ENCODE assay signal across 16 cellular contexts in genomic region chr14:68585690-68586089, GRCh38.
DNase-seq lines count a peak whose midpoint lies in the region; ATAC-seq and TF ChIP-seq lines count a peak whose summit lies in the region.
"Had no signal": no experiment of that assay in that cellular context is flagged by ENCODE, and none has a peak within 500 bp of the region (broad histone marks: within the 10 kb centered on the region; RNA-seq: fewer than 3 reads in every experiment).

No MANE protein-coding gene starts in this region.

- H3K4me1 ChIP-seq in Caco-2 (peaks cover 29% of the 10 kb centered on the region), gastroesophageal sphincter (peaks cover 5 to 69% (median 29%) of the 10 kb centered on the region in 3 donors), sigmoid colon (peaks cover 0 to 58% (median 55%) of the 10 kb centered on the region in 4 donors), upper lobe of right lung (peaks cover 24% of the 10 kb centered on the region)
- H3K4me1 ChIP-seq: right lobe of liver had no signal

- POLR2A ChIA-PET in Caco-2 (lab: Charles Lee), result no interaction called here

- H3K9me3 ChIP-seq in Caco-2, result no peaks in the 10 kb centered on the region
- no peaks in the 10 kb centered on the region for H3K9me3 ChIP-seq in gastroesophageal sphincter
- no peaks in the 10 kb centered on the region for H3K9me3 ChIP-seq in sigmoid colon
- no peaks in the 10 kb centered on the region for H3K9me3 ChIP-seq in upper lobe of right lung
- H3K9me3 ChIP-seq: right lobe of liver had no signal

- H3K27me3 Mint-ChIP-seq in Caco-2 (ENCODE audit: insufficient read depth, unreplicated experiment), result no peaks in the 10 kb centered on the region
- H3K27me3 Mint-ChIP-seq: CD8-positive, alpha-beta memory T cell had no signal

- TF ChIP-seq POLR2A in gastroesophageal sphincter (IDR thresholded peaks at IDR 0.05) (no peak), sigmoid colon (IDR thresholded peaks at IDR 0.05) (no peak)

- H3K27ac ChIP-seq in gastroesophageal sphincter (peak overlapping the region in 3 of 4 donors; percentile 71 to 81 (median 79)), sigmoid colon (peak overlapping the region; percentile 64 to 92 (median 89)), upper lobe of right lung (no peak overlapping the region)
- H3K27ac ChIP-seq: right lobe of liver had no signal

- CTCF ChIA-PET in Caco-2 (lab: Charles Lee), result no interaction called here

- H3K9me3 Mint-ChIP-seq in Caco-2 (ENCODE audit: unreplicated experiment), result no peaks in the 10 kb centered on the region

- no peaks in the 10 kb centered on the region for H3K36me3 Mint-ChIP-seq in Caco-2 (ENCODE audit: insufficient read depth, unreplicated experiment)

- 0 to 38% methylated on average over 1 to 14 of the region's 16 CpGs for WGBS in gastroesophageal sphincter (ENCODE audit: low coverage in 1 of 2), 2 donors
- WGBS in sigmoid colon, 2 donors, result 74 to 86% methylated on average over 16 of the region's 16 CpGs

- H3K36me3 ChIP-seq in Caco-2 (ENCODE audit: control insufficient read depth, insufficient read depth, low read length) (no peaks in the 10 kb centered on the region), gastroesophageal sphincter (no peaks in the 10 kb centered on the region), sigmoid colon (no peaks in the 10 kb centered on the region), upper lobe of right lung (no peaks in the 10 kb centered on the region)
- H3K36me3 ChIP-seq: right lobe of liver had no signal

- H3K4me3 ChIP-seq in Caco-2 (ENCODE audit: low read depth, low read length) (no peak overlapping the region), gastroesophageal sphincter (no peak overlapping the region), sigmoid colon (no peak overlapping the region), upper lobe of right lung (no peak overlapping the region)
- H3K4me3 ChIP-seq: GM23338, right lobe of liver had no signal

- intact Hi-C loops in Caco-2 (cut with micrococcal nuclease; ENCODE audit: unreplicated experiment), result no loop called here
- intact Hi-C loops in sigmoid colon (cut with DNase I), result loop anchor here (5.0 kb wide), 3 partner anchors 198 to 443 kb away; no protein-coding TSS in a partner anchor
- intact Hi-C loops in upper lobe of right lung (cut with DNase I), result no loop called here

- H3K27ac Mint-ChIP-seq in Caco-2 (ENCODE audit: unreplicated experiment), result peak overlapping the region; percentile 63
- H3K27ac Mint-ChIP-seq: GM23338; T-helper 1 cell treated with Interleukin-12 subunit alpha and Interleukin-12 subunit beta and Interleukin-4 antibody, amounts not matched to agents 30 μg/mL and 1 μg/mL, for 36 hours had no signal

- DNase-seq in Caco-2 (no peak), anterior cingulate cortex (lab: John Stamatoyannopoulos, UW) (peak in 43 of 58 donors; percentile 13 to 82 (median 45)), sigmoid colon (no peak), upper lobe of right lung (no peak), iPS-NIHi7 (ENCODE audit: extremely low spot score) (no peak)
- DNase-seq: activated CD4-positive, alpha-beta T cell treated with anti-CD3 and anti-CD28 coated beads, Interleukin-2, amount 50 U/mL, for 48 hours; activated gamma-delta T cell treated with Interleukin-2 at 50 U/mL for 16 hours; CD8-positive, alpha-beta memory T cell; dermis blood vessel endothelial cell; NCI-H187 treated with DMSO at 0.1 percent for 48 hours; right lobe of liver had no signal

- no TSS peak for BruUV-seq in Caco-2 (replicated peaks; lab: Mats Ljungman, UMichigan)

- no peak overlapping the region for H3K4me3 Mint-ChIP-seq in Caco-2 (ENCODE audit: unreplicated experiment)
- H3K4me3 Mint-ChIP-seq: CD8-positive, alpha-beta memory T cell; GM23338; T-helper 1 cell treated with Interleukin-12 subunit alpha and Interleukin-12 subunit beta and Interleukin-4 antibody, amounts not matched to agents 30 μg/mL and 1 μg/mL, for 36 hours had no signal

- H3K27me3 ChIP-seq in Caco-2 (replicated peaks; ENCODE audit: control insufficient read depth, insufficient read depth, low read length), result no peaks in the 10 kb centered on the region
- H3K27me3 ChIP-seq in gastroesophageal sphincter, result no peaks in the 10 kb centered on the region
- no peaks in the 10 kb centered on the region for H3K27me3 ChIP-seq in sigmoid colon
- no peaks in the 10 kb centered on the region for H3K27me3 ChIP-seq in upper lobe of right lung
- H3K27me3 ChIP-seq: right lobe of liver had no signal

- TF ChIP-seq CTCF in Caco-2 (IDR thresholded peaks at IDR 0.05; ENCODE audit: insufficient read depth in 1 of 2, low read depth in 1 of 2, low read length in 1 of 2, severe bottlenecking in 1 of 2, unreplicated experiment in 1 of 2), result no peak
- TF ChIP-seq CTCF in gastroesophageal sphincter (IDR thresholded peaks at IDR 0.05), result no peak
- no peak for TF ChIP-seq CTCF in sigmoid colon (IDR thresholded peaks at IDR 0.05)
- TF ChIP-seq CTCF in upper lobe of right lung (IDR thresholded peaks at IDR 0.05), result no peak

- TF ChIP-seq EP300 in gastroesophageal sphincter (IDR thresholded peaks at IDR 0.05) (no peak), sigmoid colon (IDR thresholded peaks at IDR 0.05) (no peak)

- ATAC-seq in gastroesophageal sphincter (no peak), HG02938 (IDR thresholded peaks at IDR 0.05; ENCODE audit: unreplicated experiment) (no peak), HG02840 (IDR thresholded peaks at IDR 0.05; ENCODE audit: low FRiP score, unreplicated experiment) (no peak), upper lobe of right lung (no peak)
- ATAC-seq: right lobe of liver had no signal

- H3K4me1 Mint-ChIP-seq in Caco-2 (ENCODE audit: low read depth, unreplicated experiment), result peaks cover 48% of the 10 kb centered on the region

Comparison
In these comparisons a context has a peak if more than half of its experiments do, and no peak if none do; other contexts are left out.
1. DNase-seq: peak in anterior cingulate cortex (43 of 58); none in Caco-2 (0 of 2), sigmoid colon (single experiment), upper lobe of right lung (single experiment) and iPS-NIHi7 (single experiment).